ENCODE assay signal across 8 cellular contexts in genomic region chr5:56350595-56351170, GRCh38.
A peak's percentile ranks its signal among the peaks of the same experiment; 100 is the strongest.
DNase-seq lines count a peak whose midpoint lies in the region; ATAC-seq, FAIRE-seq and TF ChIP-seq lines count a peak whose summit lies in the region.

No MANE protein-coding gene starts in this region.

- peak overlapping the region; percentile 7; the same call in 1 of the 2 replicates for H3K56ac ChIP-seq in IMR-90 (ENCODE audit: extremely low read depth, insufficient read depth, low read length)

- no peaks in the 10 kb centered on the region for H3K79me1 ChIP-seq in IMR-90 (ENCODE audit: low read depth in 1 of 2, low read length in 2 of 2)
- no peaks in the 10 kb centered on the region for H3K79me1 ChIP-seq in mesenchymal stem cell (replicated peaks; ENCODE audit: low read length, poor library complexity, severe bottlenecking)

- no CpG with 5 or more reads among the region's 5 CpGs for WGBS in IMR-90 (ENCODE audit: extremely low coverage in 2 of 2, insufficient read length in 1 of 2), 2 experiments
- WGBS in mesenchymal stem cell: 0% methylated on average over 4 of the region's 5 CpGs

- peak overlapping the region; percentile 50; the same call in 1 of the 2 replicates for H2AK5ac ChIP-seq in IMR-90 (ENCODE audit: low read depth, low read length)
- no peak overlapping the region for H2AK5ac ChIP-seq in mesenchymal stem cell (ENCODE audit: low read length, severe bottlenecking)

- dilution Hi-C loops in IMR-90 (cut with HindIII; ENCODE audit: low sequenced_read_pairs, unreplicated experiment): no loop called here

- H2BK5ac ChIP-seq in IMR-90 (ENCODE audit: low read depth, low read length, poor library complexity, severe bottlenecking) (peak overlapping the region; percentile 68), mesenchymal stem cell (ENCODE audit: low read depth, low read length, poor library complexity, severe bottlenecking) (no peak overlapping the region)

- H2BK15ac ChIP-seq in IMR-90 (ENCODE audit: low read depth, low read length) (peak overlapping the region; percentile 76; the same call in 2 of the 3 replicates), mesenchymal stem cell (ENCODE audit: low read depth, poor library complexity, severe bottlenecking) (no peak overlapping the region)

- no peak; the same call in 1 of the 2 replicates for TF ChIP-seq RAD21 in IMR-90 (IDR thresholded peaks at IDR 0.05; ENCODE audit: low read length)

- H3K9me3 Mint-ChIP-seq in chondrocyte (ENCODE audit: low read depth): no peaks in the 10 kb centered on the region

- no TSS peak for BruUV-seq in IMR-90 (replicated peaks; lab: Mats Ljungman, UMichigan)

- no peak overlapping the region for H2BK12ac ChIP-seq in mesenchymal stem cell (ENCODE audit: low read length in 2 of 2)

- no peaks in the 10 kb centered on the region for H3K27me3 Mint-ChIP-seq in chondrocyte (ENCODE audit: low read depth)

- H3K27me3 ChIP-seq in IMR-90 (ENCODE audit: control insufficient read depth, insufficient read depth, low read length) (no peaks in the 10 kb centered on the region), mesenchymal stem cell (ENCODE audit: control insufficient read depth in 1 of 2, insufficient read depth in 1 of 2, low read length in 2 of 2) (no peaks in the 10 kb centered on the region)

- no peak for FAIRE-seq in D721Med (lab: Jason Lieb, UNC)

- CTCF ChIA-PET in IMR-90 (lab: Yijun Ruan, JAX): no interaction called here

- intact Hi-C loops in IMR-90 (cut with micrococcal nuclease): no loop called here

- H3K27ac Mint-ChIP-seq in chondrocyte (ENCODE audit: unreplicated experiment): peak overlapping the region; percentile 64

- peak overlapping the region; percentile 85 for H2BK20ac ChIP-seq in IMR-90 (ENCODE audit: low read depth, low read length)

- POLR2A ChIA-PET in IMR-90 (lab: Charles Lee; ENCODE audit: unreplicated experiment): no interaction called here

- H3K36me3 ChIP-seq in IMR-90 (ENCODE audit: control insufficient read depth, insufficient read depth, low read length) (no peaks in the 10 kb centered on the region), mesenchymal stem cell (ENCODE audit: control insufficient read depth in 1 of 2, insufficient read depth in 2 of 2, low read depth in 1 of 2, low read length in 2 of 2) (no peaks in the 10 kb centered on the region)

- H3K14ac ChIP-seq in IMR-90 (replicated peaks; ENCODE audit: low read depth, low read length) (0 out of 2 replicates have a peak overlapping the region, but pooled peaks have one; percentile 16), mesenchymal stem cell (ENCODE audit: low read length in 2 of 2) (no peak overlapping the region)

- in situ Hi-C loops in IMR-90 (cut with MboI; ENCODE audit: low sequenced_read_pairs): no loop called here

- H3K4me1 Mint-ChIP-seq in chondrocyte (ENCODE audit: low read depth): peaks cover 29% of the 10 kb centered on the region

- H3K9ac ChIP-seq in IMR-90 (ENCODE audit: low read depth, low read length): no peak overlapping the region
- no peak overlapping the region for H3K9ac ChIP-seq in mesenchymal stem cell (ENCODE audit: low read length)

- H3K9me3 ChIP-seq in IMR-90 (ENCODE audit: control insufficient read depth, insufficient read depth, low read length) (no peaks in the 10 kb centered on the region), mesenchymal stem cell (ENCODE audit: control insufficient read depth, low read length) (no peaks in the 10 kb centered on the region)

- peak overlapping the region; percentile 7; the same call in 1 of the 2 replicates for H3K4me2 ChIP-seq in IMR-90 (ENCODE audit: low read depth, low read length)
- H3K4me2 ChIP-seq in mesenchymal stem cell (ENCODE audit: low read length, poor library complexity, severe bottlenecking): no peak overlapping the region

- peaks cover 13% of the 10 kb centered on the region for H3K9me1 ChIP-seq in IMR-90 (ENCODE audit: insufficient read depth, low read length)

- H2AFZ ChIP-seq in IMR-90 (replicated peaks; ENCODE audit: low read length, poor library complexity) (no peak overlapping the region), mesenchymal stem cell (ENCODE audit: low read depth, low read length) (no peak overlapping the region)

- peak overlapping the region; percentile 69 for H3K4ac ChIP-seq in IMR-90 (ENCODE audit: low read depth, low read length)
- no peak overlapping the region for H3K4ac ChIP-seq in mesenchymal stem cell (ENCODE audit: low read depth in 1 of 2, low read length in 2 of 2)

- H3K36me3 Mint-ChIP-seq in chondrocyte (ENCODE audit: low read depth): no peaks in the 10 kb centered on the region

- H4K8ac ChIP-seq in IMR-90 (ENCODE audit: low read depth in 2 of 2, low read length in 2 of 2): peak overlapping the region in 1 of 2 experiments; percentile 52; a peak in 2 of 4 replicates
- no peak overlapping the region for H4K8ac ChIP-seq in mesenchymal stem cell (ENCODE audit: low read length)

- H4K91ac ChIP-seq in IMR-90 (ENCODE audit: insufficient read depth, low read depth, low read length): peak overlapping the region; percentile 60
- no peak overlapping the region for H4K91ac ChIP-seq in mesenchymal stem cell (ENCODE audit: low read length)

- no peak overlapping the region for H3K4me3 Mint-ChIP-seq in chondrocyte (ENCODE audit: unreplicated experiment)

- peak; percentile 87 for ATAC-seq in IMR-90 (ENCODE audit: low read depth)
- ATAC-seq in GM18870 (IDR thresholded peaks at IDR 0.05; ENCODE audit: unreplicated experiment): no peak

- TF ChIP-seq CTCF in IMR-90 (conservative IDR thresholded peaks at IDR 0.05; ENCODE audit: low read depth, low read length) (no peak), chondrocyte (IDR thresholded peaks at IDR 0.05) (no peak), D721Med (IDR thresholded peaks at IDR 0.05; ENCODE audit: insufficient read depth, missing control alignments) (no peak)

- H3K27ac ChIP-seq in IMR-90 (ENCODE audit: insufficient read depth, low read length) (peak overlapping the region; percentile 47; the same call in 1 of the 2 replicates), mesenchymal stem cell (ENCODE audit: low read length, poor library complexity, severe bottlenecking) (peak overlapping the region; percentile 81)

- peak overlapping the region; percentile 74 for H2BK120ac ChIP-seq in IMR-90 (ENCODE audit: low read depth, low read length)
- no peak overlapping the region for H2BK120ac ChIP-seq in mesenchymal stem cell (ENCODE audit: low read depth, low read length)

- H3K4me3 ChIP-seq in IMR-90 (ENCODE audit: insufficient read depth, low read depth, low read length) (no peak overlapping the region), mesenchymal stem cell (ENCODE audit: insufficient read depth in 1 of 2, low read depth in 1 of 2, low read length in 2 of 2) (no peak overlapping the region)

- H3K18ac ChIP-seq in IMR-90 (ENCODE audit: low read depth, low read length): peak overlapping the region; percentile 45; the same call in 1 of the 2 replicates
- no peak overlapping the region for H3K18ac ChIP-seq in mesenchymal stem cell (ENCODE audit: low read depth in 1 of 2, low read length in 2 of 2)

- no peak overlapping the region for H2AK9ac ChIP-seq in IMR-90 (replicated peaks; ENCODE audit: low read depth, low read length, poor library complexity)

- H3K4me1 ChIP-seq in IMR-90 (ENCODE audit: control insufficient read depth, insufficient read depth, low read length) (peaks cover 15% of the 10 kb centered on the region), mesenchymal stem cell (ENCODE audit: control insufficient read depth, insufficient read depth, low read depth, low read length) (peaks cover 6% of the 10 kb centered on the region)

- no peaks in the 10 kb centered on the region for H4K20me1 ChIP-seq in IMR-90 (ENCODE audit: insufficient read depth, low read length)

- peak; percentile 75 for DNase-seq in AG08396 (ENCODE audit: low spot score)
- peak; percentile 96 for DNase-seq in IMR-90
- DNase-seq in chondrocyte (ENCODE audit: low spot score): no peak
- peak; percentile 94 for DNase-seq in mesenchymal stem cell
- DNase-seq in NCI-H526 treated with DMSO at 0.1 percent for 48 hours (lab: John Stamatoyannopoulos, UW): no peak
- DNase-seq in stimulated activated CD8-positive, alpha-beta memory T cell treated with anti-CD3 and anti-CD28 coated beads, Interleukin-4, amount 100 ng/mL, for 48 hours: no peak
- DNase-seq in D721Med (ENCODE audit: insufficient read length, low spot score): no peak

- H3K23ac ChIP-seq in IMR-90 (ENCODE audit: low read depth, low read length): peak overlapping the region; percentile 13
- H3K23ac ChIP-seq in mesenchymal stem cell (ENCODE audit: low read length in 2 of 2): no peak overlapping the region

- TF ChIP-seq POLR2A in IMR-90 (IDR thresholded peaks at IDR 0.05; ENCODE audit: low read depth, low read length): no peak

- no peak overlapping the region; the same call in 1 of the 2 replicates for H4K5ac ChIP-seq in IMR-90 (ENCODE audit: low read depth, low read length)

TF ChIP-seq in IMR-90, 13 proteins besides CTCF, POLR2A, EP300 and RAD21 (continues in another document):
- TF ChIP-seq USF2 (IDR thresholded peaks at IDR 0.05; ENCODE audit: low read depth, low read length) (peak; percentile 30; the same call in 1 of the 2 replicates), CHD1 (IDR thresholded peaks at IDR 0.05; ENCODE audit: low read depth, low read length) (no peak), MAFK (IDR thresholded peaks at IDR 0.05; ENCODE audit: low read depth, low read length) (no peak), RCOR1 (IDR thresholded peaks at IDR 0.05; ENCODE audit: insufficient replicate concordance, low read length) (peak; percentile 97), MAZ (IDR thresholded peaks at IDR 0.05; ENCODE audit: borderline replicate concordance, low read depth, low read length) (no peak), ELK1 (IDR thresholded peaks at IDR 0.05; ENCODE audit: borderline replicate concordance, low read depth, low read length) (no peak), NFE2L2 (IDR thresholded peaks at IDR 0.05; ENCODE audit: low read depth, low read length) (no peak), BHLHE40 (IDR thresholded peaks at IDR 0.05; ENCODE audit: low read depth, low read length) (peak; percentile 79), MXI1 (IDR thresholded peaks at IDR 0.05; ENCODE audit: borderline replicate concordance, low read depth, low read length) (no peak)

Comparison
In these comparisons a context has a peak if more than half of its experiments do, and no peak if none do; other contexts are left out.
1. DNase-seq: peak in AG08396 (single experiment), IMR-90 (single experiment) and mesenchymal stem cell (single experiment); none in chondrocyte (single experiment), NCI-H526 treated with DMSO at 0.1 percent for 48 hours (single experiment), stimulated activated CD8-positive, alpha-beta memory T cell treated with anti-CD3 and anti-CD28 coated beads, Interleukin-4, amount 100 ng/mL, for 48 hours (single experiment) and D721Med (single experiment).